In genomic region chr12:11031307-11031706, GRCh38 we compare ENCODE assay signal across 16 cellular contexts. TPM values are rescaled to one million over a fixed set of nuclear protein-coding genes. Genes with fewer than 3 reads are reported as not detected.
DNase-seq lines count a peak whose midpoint lies in the region; ATAC-seq and TF ChIP-seq lines count a peak whose summit lies in the region.
"Had no signal": no experiment of that assay in that cellular context is flagged by ENCODE, and none has a peak within 500 bp of the region (broad histone marks: within the 10 kb centered on the region; RNA-seq: fewer than 3 reads in every experiment).

TSS of gene TAS2R31 (minus strand) at chr12:11031407. CDS start at chr12:11031335, 72 bp downstream.

- no peaks in the 10 kb centered on the region for H3K79me2 ChIP-seq in neural progenitor cell (ENCODE audit: low read depth)

- no peak within 1 kb of the TSS for H3K9ac ChIP-seq in neural progenitor cell
- H3K9ac ChIP-seq: BLaER1 had no signal

- intact Hi-C loops in thyroid gland (cut with DNase I) (no loop called here), uterus (cut with DNase I; ENCODE audit: low total_unique reads) (loop anchor here (10.0 kb wide), 1 partner anchor 63 kb away; the partner anchor contains the start of gene TAS2R43)

- no peak within 1 kb of the TSS for H3K4me3 Mint-ChIP-seq in neural progenitor cell
- H3K4me3 Mint-ChIP-seq: CD14-positive monocyte; CD4-positive, alpha-beta memory T cell; H9 had no signal

- WGBS in thyroid gland, 2 donors, result 93 to 94% methylated on average over 6 of the region's 6 CpGs

- H3K4me3 ChIP-seq in neural progenitor cell, result no peak within 1 kb of the TSS
- no peak within 1 kb of the TSS for H3K4me3 ChIP-seq in thyroid gland (replicated peaks in 1 of 3)
- H3K4me3 ChIP-seq in uterus, result no peak within 1 kb of the TSS
- H3K4me3 ChIP-seq: BLaER1 had no signal

- no peak for DNase-seq in cerebellum (ENCODE audit: low spot score)
- no peak for DNase-seq in neural progenitor cell (ENCODE audit: low spot score)
- DNase-seq in thyroid gland, result no peak
- DNase-seq in uterus, result no peak
- DNase-seq in NCI-H774 (lab: John Stamatoyannopoulos, UW), result no peak
- no peak for DNase-seq in LoVo (ENCODE audit: low spot score)
- DNase-seq: 8988T; Calu3; CD4-positive, alpha-beta memory T cell; DMS79 treated with DMSO at 0.1 percent for 48 hours; GF-D8; H9 had no signal

- H3K36me3 Mint-ChIP-seq in neural progenitor cell, result peaks cover 42% of the 10 kb centered on the region

- H3K4me1 ChIP-seq in neural progenitor cell (no peaks in the 10 kb centered on the region), thyroid gland (no peaks in the 10 kb centered on the region), uterus (no peaks in the 10 kb centered on the region)
- H3K4me1 ChIP-seq: BLaER1 had no signal

- H2AFZ ChIP-seq in neural progenitor cell (replicated peaks), result no peak within 1 kb of the TSS

- H4K20me1 ChIP-seq in neural progenitor cell (ENCODE audit: low read depth), result no peaks in the 10 kb centered on the region
- H4K20me1 ChIP-seq: BLaER1 had no signal

- no peaks in the 10 kb centered on the region for H3K36me3 ChIP-seq in neural progenitor cell
- no peaks in the 10 kb centered on the region for H3K36me3 ChIP-seq in thyroid gland
- no peaks in the 10 kb centered on the region for H3K36me3 ChIP-seq in uterus

- H3K27ac ChIP-seq in neural progenitor cell (no peak within 1 kb of the TSS), thyroid gland (no peak within 1 kb of the TSS), uterus (no peak within 1 kb of the TSS)
- H3K27ac ChIP-seq: BLaER1, HL-60 had no signal

- H3K27me3 Mint-ChIP-seq in neural progenitor cell (ENCODE audit: insufficient read depth, low read depth), result no peaks in the 10 kb centered on the region
- H3K27me3 Mint-ChIP-seq: CD4-positive, alpha-beta memory T cell had no signal

- no peak within 1 kb of the TSS for H3K27ac Mint-ChIP-seq in neural progenitor cell
- H3K27ac Mint-ChIP-seq: H9 had no signal

- TF ChIP-seq POLR2A in thyroid gland (IDR thresholded peaks at IDR 0.05), result no peak
- no peak for TF ChIP-seq POLR2A in uterus (IDR thresholded peaks at IDR 0.05)

- H3K9me3 ChIP-seq in neural progenitor cell (ENCODE audit: low read depth) (no peaks in the 10 kb centered on the region), thyroid gland (no peaks in the 10 kb centered on the region), uterus (no peaks in the 10 kb centered on the region)

- H3K27me3 ChIP-seq in neural progenitor cell, result no peaks in the 10 kb centered on the region
- H3K27me3 ChIP-seq in thyroid gland, result no peaks in the 10 kb centered on the region
- H3K27me3 ChIP-seq in uterus, result no peaks in the 10 kb centered on the region
- H3K27me3 ChIP-seq: BLaER1 had no signal

- no peak within 1 kb of the TSS for H3K4me2 ChIP-seq in neural progenitor cell
- H3K4me2 ChIP-seq: BLaER1 had no signal

- H3K9me3 Mint-ChIP-seq in neural progenitor cell, result peaks cover 3% of the 10 kb centered on the region
- H3K9me3 Mint-ChIP-seq: CD4-positive, alpha-beta memory T cell; H9 had no signal

- ATAC-seq in HG02970 (IDR thresholded peaks at IDR 0.05; ENCODE audit: low FRiP score, unreplicated experiment), result no peak

- no peaks in the 10 kb centered on the region for H3F3A ChIP-seq in neural progenitor cell (ENCODE audit: low read depth)

- TF ChIP-seq CTCF in neural progenitor cell (IDR thresholded peaks at IDR 0.05), result no peak
- no peak for TF ChIP-seq CTCF in thyroid gland (IDR thresholded peaks at IDR 0.05)
- no peak for TF ChIP-seq CTCF in uterus (IDR thresholded peaks at IDR 0.05)

- H3K4me1 Mint-ChIP-seq in neural progenitor cell, result no peaks in the 10 kb centered on the region
- H3K4me1 Mint-ChIP-seq: CD14-positive monocyte, H9 had no signal

RNA-seq across cellular contexts. Expression of gene TAS2R31, which starts in this region (rescaled TPM):
- total RNA-seq in cerebellum (29.9 TPM), neural progenitor cell (ENCODE audit: low replicate concordance) (7.8 and 13.2 TPM in 2 replicates), thyroid gland (10 to 100 TPM in 3 of 4 donors, 1 to 10 TPM in 1; 4.9 to 30.5 (median 11.9) TPM), uterus (10 to 100 TPM in 3 of 4 donors, under 1 TPM in 1; 0.59 to 30.8 (median 15.7) TPM)
